In genomic region chr9:127905788-127906191, GRCh38 we compare ENCODE assay signal across 8 cellular contexts. TPM values are rescaled to one million over a fixed set of nuclear protein-coding genes. Genes with fewer than 3 reads are reported as not detected.
DNase-seq lines count a peak whose midpoint lies in the region; ATAC-seq lines count a peak whose summit lies in the region.

No MANE protein-coding gene starts in this region.

- POLR2A ChIA-PET in T-cell (lab: Charles Lee), result interaction anchor here in 1 of 2 donors (0.6 to 2.0 kb wide), 4 partner anchors 11 to 159 kb away, joined by 3 to 15 read pairs (median 5); partner anchors contain the start of genes CDK9 and ST6GALNAC4
- POLR2A ChIA-PET in naive thymus-derived CD8-positive, alpha-beta T cell (lab: Charles Lee), result interaction anchor here (0.6 to 17.2 kb wide), 31 partner anchors 8 to 841 kb away, joined by 3 to 328 read pairs (median 4); partner anchors contain the start of genes CDK9, FPGS, PIP5KL1 and SH2D3C

- ATAC-seq in T-cell (replicated peaks in 1 of 4), result peak; percentile 66 to 75 (median 70)
- ATAC-seq in activated naive CD8-positive, alpha-beta T cell treated with anti-CD3 and anti-CD28 coated beads, Interleukin-2, amount 50 U/mL, for 24 hours, result peak; percentile 23
- peak; percentile 66 to 74 for ATAC-seq in naive thymus-derived CD8-positive, alpha-beta T cell
- ATAC-seq in HG03521 (IDR thresholded peaks at IDR 0.05; ENCODE audit: unreplicated experiment), result no peak

- no peaks in the 10 kb centered on the region for H3K27me3 Mint-ChIP-seq in T-cell
- no peaks in the 10 kb centered on the region for H3K27me3 Mint-ChIP-seq in activated naive CD8-positive, alpha-beta T cell treated with anti-CD3 and anti-CD28 coated beads, Interleukin-2, amount 50 U/mL, for 24 hours
- H3K27me3 Mint-ChIP-seq in naive thymus-derived CD8-positive, alpha-beta T cell, result no peaks in the 10 kb centered on the region

- peak; percentile 66 for DNase-seq in Ammon's horn (ENCODE audit: low spot score)
- peak; percentile 49 to 83 (median 74) for DNase-seq in T-cell
- DNase-seq in activated naive CD8-positive, alpha-beta T cell treated with anti-CD3 and anti-CD28 coated beads, Interleukin-2, amount 50 U/mL, for 24 hours, result peak; percentile 64
- peak; percentile 68 to 84 (median 74) for DNase-seq in naive thymus-derived CD8-positive, alpha-beta T cell
- DNase-seq in NCI-H1105 treated with DMSO at 0.1 percent for 48 hours (lab: John Stamatoyannopoulos, UW), result no peak
- no peak for DNase-seq in dermis blood vessel endothelial cell
- no peak for DNase-seq in NCI-H82 treated with DMSO at 0.1 percent for 48 hours (lab: John Stamatoyannopoulos, UW; ENCODE audit: unreplicated experiment)

- H3K36me3 Mint-ChIP-seq in T-cell, result peaks cover 3% of the 10 kb centered on the region
- peaks cover 4% of the 10 kb centered on the region for H3K36me3 Mint-ChIP-seq in activated naive CD8-positive, alpha-beta T cell treated with anti-CD3 and anti-CD28 coated beads, Interleukin-2, amount 50 U/mL, for 24 hours (ENCODE audit: low read depth)
- peaks cover 0 to 16% (median 2%) of the 10 kb centered on the region in 3 donors for H3K36me3 Mint-ChIP-seq in naive thymus-derived CD8-positive, alpha-beta T cell

- peak overlapping the region; percentile 91 to 95 (median 94) for H3K4me3 Mint-ChIP-seq in T-cell
- peak overlapping the region; percentile 89 for H3K4me3 Mint-ChIP-seq in activated naive CD8-positive, alpha-beta T cell treated with anti-CD3 and anti-CD28 coated beads, Interleukin-2, amount 50 U/mL, for 24 hours
- H3K4me3 Mint-ChIP-seq in naive thymus-derived CD8-positive, alpha-beta T cell, result peak overlapping the region; percentile 82 to 99 (median 95)

- no peaks in the 10 kb centered on the region for H3K9me3 Mint-ChIP-seq in T-cell
- H3K9me3 Mint-ChIP-seq in activated naive CD8-positive, alpha-beta T cell treated with anti-CD3 and anti-CD28 coated beads, Interleukin-2, amount 50 U/mL, for 24 hours, result no peaks in the 10 kb centered on the region
- no peaks in the 10 kb centered on the region for H3K9me3 Mint-ChIP-seq in naive thymus-derived CD8-positive, alpha-beta T cell

- H3K27ac Mint-ChIP-seq in T-cell, result peak overlapping the region; percentile 99 to 100
- H3K27ac Mint-ChIP-seq in activated naive CD8-positive, alpha-beta T cell treated with anti-CD3 and anti-CD28 coated beads, Interleukin-2, amount 50 U/mL, for 24 hours, result peak overlapping the region; percentile 99
- peak overlapping the region; percentile 98 to 100 (median 100) for H3K27ac Mint-ChIP-seq in naive thymus-derived CD8-positive, alpha-beta T cell

- peaks cover 53 to 56% (median 55%) of the 10 kb centered on the region in 3 donors for H3K4me1 Mint-ChIP-seq in T-cell
- peaks cover 63% of the 10 kb centered on the region for H3K4me1 Mint-ChIP-seq in activated naive CD8-positive, alpha-beta T cell treated with anti-CD3 and anti-CD28 coated beads, Interleukin-2, amount 50 U/mL, for 24 hours
- peaks cover 22 to 65% (median 53%) of the 10 kb centered on the region in 4 donors for H3K4me1 Mint-ChIP-seq in naive thymus-derived CD8-positive, alpha-beta T cell

- CTCF ChIA-PET in T-cell (lab: Charles Lee), result interaction anchor here (0.7 to 1.9 kb wide), 4 partner anchors 11 to 171 kb away, joined by 3 to 14 read pairs (median 6); partner anchors contain the start of genes ST6GALNAC4 (in 1 of the 2) and TOR2A (in 1 of the 2)

RNA-seq across cellular contexts. Expression of gene ST6GALNAC6, which starts 6.4 kb away (rescaled TPM):
- total RNA-seq in T-cell, result 100 to 1,000 TPM in 2 of 5 donors, 10 to 100 TPM in 3; 73.0 to 123 (median 86.3) TPM
- total RNA-seq in naive thymus-derived CD8-positive, alpha-beta T cell, result 100 to 1,000 TPM; 102 to 110 TPM
- 10 to 100 TPM; 29.8 to 42.8 (median 30.3) TPM for polyA plus RNA-seq in naive thymus-derived CD8-positive, alpha-beta T cell
- total RNA-seq in dermis blood vessel endothelial cell, result 33.2 and 44.8 TPM in 2 replicates

RNA-seq across cellular contexts. Expression of gene ST6GALNAC4, which starts 11.1 kb away (rescaled TPM):
- total RNA-seq in T-cell, result 10 to 100 TPM; 24.9 to 40.7 (median 35.1) TPM
- total RNA-seq in naive thymus-derived CD8-positive, alpha-beta T cell, result 10 to 100 TPM; 47.0 to 47.5 TPM
- polyA plus RNA-seq in naive thymus-derived CD8-positive, alpha-beta T cell, result 10 to 100 TPM; 19.8 to 34.4 (median 22.1) TPM
- 50.0 and 98.0 TPM in 2 replicates for total RNA-seq in dermis blood vessel endothelial cell

RNA-seq across cellular contexts. Expression of gene PIP5KL1, which starts 24.8 kb away (rescaled TPM):
- total RNA-seq in T-cell (1 to 10 TPM in 4 of 5 donors, under 1 TPM in 1; 0.99 to 5.6 (median 2.6) TPM), dermis blood vessel endothelial cell (0.51 and 0.70 TPM in 2 replicates)
- total RNA-seq in naive thymus-derived CD8-positive, alpha-beta T cell, result 1 to 10 TPM; 1.8 to 2.0 TPM
- under 1 TPM in 2 of 3 donors, not detected in 1; 0.28 to 0.46 TPM for polyA plus RNA-seq in naive thymus-derived CD8-positive, alpha-beta T cell

RNA-seq across cellular contexts. Expression of gene AK1, which starts 28.3 kb away (rescaled TPM):
- total RNA-seq in T-cell (10 to 100 TPM; 40.5 to 54.9 (median 50.4) TPM), dermis blood vessel endothelial cell (22.0 and 42.2 TPM in 2 replicates)
- 10 to 100 TPM; 52.2 to 57.1 TPM for total RNA-seq in naive thymus-derived CD8-positive, alpha-beta T cell
- polyA plus RNA-seq in naive thymus-derived CD8-positive, alpha-beta T cell, result under 1 TPM in 2 of 3 donors, not detected in 1; 0.07 to 0.22 TPM

RNA-seq across cellular contexts. Expression of gene DPM2, which starts 31.9 kb away (rescaled TPM):
- 10 to 100 TPM; 32.3 to 66.5 (median 60.5) TPM for total RNA-seq in T-cell
- 10 to 100 TPM; 71.1 to 74.6 TPM for total RNA-seq in naive thymus-derived CD8-positive, alpha-beta T cell
- polyA plus RNA-seq in naive thymus-derived CD8-positive, alpha-beta T cell, result 10 to 100 TPM; 28.5 to 34.7 (median 34.2) TPM
- total RNA-seq in dermis blood vessel endothelial cell, result 8.5 and 9.9 TPM in 2 replicates

Comparison
In these comparisons a context has a peak if more than half of its experiments do, and no peak if none do; other contexts are left out.
1. DNase-seq: peak in Ammon's horn (single experiment), T-cell (34 of 34), activated naive CD8-positive, alpha-beta T cell treated with anti-CD3 and anti-CD28 coated beads, Interleukin-2, amount 50 U/mL, for 24 hours (single experiment) and naive thymus-derived CD8-positive, alpha-beta T cell (10 of 10); none in NCI-H1105 treated with DMSO at 0.1 percent for 48 hours (single experiment), dermis blood vessel endothelial cell (single experiment) and NCI-H82 treated with DMSO at 0.1 percent for 48 hours (single experiment).
2. Peak in every context shown above with its lines, with median percentiles within 50 percentile points of each other: H3K27ac Mint-ChIP-seq and H3K4me3 Mint-ChIP-seq.